In the genomic region with DNA sequence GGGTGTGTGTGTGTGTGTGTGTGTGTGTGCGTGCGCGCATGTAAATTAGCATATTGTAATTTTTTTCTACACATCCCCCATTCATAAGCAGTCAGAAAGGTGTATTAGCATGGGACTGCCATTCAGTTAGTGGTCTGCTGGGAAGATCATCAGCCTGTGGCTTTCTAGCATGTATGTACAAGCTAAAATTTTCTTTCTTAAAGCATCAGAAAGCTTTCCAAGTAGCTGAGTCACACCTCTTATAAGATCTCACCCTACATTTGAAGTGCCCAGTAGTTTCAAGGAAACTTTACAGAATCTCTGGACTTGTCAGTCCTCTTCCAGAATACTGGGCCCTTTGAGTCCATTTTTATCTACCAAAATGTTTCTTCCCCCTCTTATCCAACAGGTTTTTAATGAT, we compare ENCODE assay signal across 22 cellular contexts.
DNase-seq lines count a peak whose midpoint lies in the region; ATAC-seq and TF ChIP-seq lines count a peak whose summit lies in the region.
"Had no signal": no experiment of that assay in that cellular context is flagged by ENCODE, and none has a peak within 500 bp of the region (broad histone marks: within the 10 kb centered on the region; RNA-seq: fewer than 3 reads in every experiment).

No MANE protein-coding gene starts in this region.

- DNase-seq in EH (ENCODE audit: low read depth) (peak; percentile 39), RPMI7951 (ENCODE audit: low read depth) (peak; percentile 13), choroid plexus epithelial cell (ENCODE audit: low read depth) (peak; percentile 52), left lung (no peak), lower leg skin (ENCODE audit: low spot score in 2 of 2) (no peak), NCI-H2029 treated with DMSO at 0.1 percent for 48 hours (lab: John Stamatoyannopoulos, UW) (no peak)
- DNase-seq in activated T-cell treated with anti-CD3 and anti-CD28 coated beads, Interleukin-2, amount 50 U/mL, for 72 hours = no peak
- DNase-seq: activated CD8-positive, alpha-beta T cell treated with anti-CD3 and anti-CD28 coated beads for 36 hours; activated naive CD4-positive, alpha-beta T cell treated with Interleukin-2 at 50 U/mL for 16 hours; activated T-cell treated with anti-CD3 and anti-CD28 coated beads, Interleukin-2, amount 50 U/mL, for 1 hour; CD4-positive, CD25-positive, alpha-beta regulatory T cell; DMS153; midbrain; NCI-H1105 treated with DMSO at 0.1 percent for 48 hours; NCI-H2081 treated with DMSO at 0.1 percent for 48 hours; NCI-H510A treated with DMSO at 0.1 percent for 48 hours; pancreas had no signal

- H3K4me3 ChIP-seq in choroid plexus epithelial cell (ENCODE audit: low read depth, low read length) = no peak overlapping the region
- H3K4me3 ChIP-seq in left lung = no peak overlapping the region
- no peak overlapping the region for H3K4me3 ChIP-seq in lower leg skin (ENCODE audit: low read depth, poor library complexity, severe bottlenecking)
- H3K4me3 ChIP-seq: pancreas, thoracic aorta had no signal

- no peaks in the 10 kb centered on the region for H3K36me3 ChIP-seq in left lung
- H3K36me3 ChIP-seq: pancreas, thoracic aorta had no signal

- peak overlapping the region; percentile 1 to 57 for H3K27ac ChIP-seq in left lung
- H3K27ac ChIP-seq: pancreas, thoracic aorta had no signal

- no peak overlapping the region for H3K4me3 Mint-ChIP-seq in activated T-cell treated with anti-CD3 and anti-CD28 coated beads, Interleukin-2, amount 50 U/mL, for 72 hours
- H3K4me3 Mint-ChIP-seq: activated CD8-positive, alpha-beta T cell treated with anti-CD3 and anti-CD28 coated beads for 36 hours; CD4-positive, CD25-positive, alpha-beta regulatory T cell; natural killer cell treated with Interleukin-12 subunit alpha and Interleukin-12 subunit beta and Interleukin-15 and Interleukin-18, amount 100 ng/mL, for 72 hours; stimulated activated effector memory CD8-positive, alpha-beta T cell treated with anti-CD3 and anti-CD28 coated beads, Interleukin-12 subunit alpha, Interleukin-12 subunit beta, amount 100 ng/mL, for 72 hours had no signal

- H3K4me1 ChIP-seq in left lung = peaks cover 0 to 10% of the 10 kb centered on the region in 2 donors
- H3K4me1 ChIP-seq: pancreas had no signal

- no peak for TF ChIP-seq POLR2A in lower leg skin (IDR thresholded peaks at IDR 0.05)

- H3K27ac Mint-ChIP-seq in activated T-cell treated with anti-CD3 and anti-CD28 coated beads, Interleukin-2, amount 50 U/mL, for 72 hours = no peak overlapping the region
- H3K27ac Mint-ChIP-seq: activated CD8-positive, alpha-beta T cell treated with anti-CD3 and anti-CD28 coated beads for 36 hours; CD4-positive, CD25-positive, alpha-beta regulatory T cell; stimulated activated effector memory CD8-positive, alpha-beta T cell treated with anti-CD3 and anti-CD28 coated beads, Interleukin-12 subunit alpha, Interleukin-12 subunit beta, amount 100 ng/mL, for 72 hours had no signal

- intact Hi-C loops in left lung (cut with DNase I) (no loop called here), lower leg skin (cut with DNase I; ENCODE audit: low total_unique reads) (no loop called here)

- ATAC-seq in left lung (peak; percentile 83), HG03039 (IDR thresholded peaks at IDR 0.05; ENCODE audit: unreplicated experiment) (no peak)
- ATAC-seq in activated T-cell treated with anti-CD3 and anti-CD28 coated beads, Interleukin-2, amount 50 U/mL, for 72 hours (replicated peaks in 1 of 2) = no peak
- ATAC-seq: activated CD8-positive, alpha-beta T cell treated with anti-CD3 and anti-CD28 coated beads for 36 hours; natural killer cell treated with Interleukin-12 subunit alpha and Interleukin-12 subunit beta and Interleukin-15 and Interleukin-18, amount 100 ng/mL, for 72 hours; pancreas; sciatic nerve; stimulated activated effector memory CD8-positive, alpha-beta T cell treated with anti-CD3 and anti-CD28 coated beads, Interleukin-12 subunit alpha, Interleukin-12 subunit beta, amount 100 ng/mL, for 72 hours had no signal

- H3K4me1 Mint-ChIP-seq in activated T-cell treated with anti-CD3 and anti-CD28 coated beads, Interleukin-2, amount 50 U/mL, for 72 hours (ENCODE audit: low read depth) = no peaks in the 10 kb centered on the region
- H3K4me1 Mint-ChIP-seq: stimulated activated effector memory CD8-positive, alpha-beta T cell treated with anti-CD3 and anti-CD28 coated beads, Interleukin-12 subunit alpha, Interleukin-12 subunit beta, amount 100 ng/mL, for 72 hours had no signal

- H3K27me3 ChIP-seq in left lung = no peaks in the 10 kb centered on the region
- H3K27me3 ChIP-seq: pancreas had no signal

- no peaks in the 10 kb centered on the region for H3K9me3 Mint-ChIP-seq in activated T-cell treated with anti-CD3 and anti-CD28 coated beads, Interleukin-2, amount 50 U/mL, for 72 hours
- H3K9me3 Mint-ChIP-seq: activated CD8-positive, alpha-beta T cell treated with anti-CD3 and anti-CD28 coated beads for 36 hours; CD4-positive, CD25-positive, alpha-beta regulatory T cell; natural killer cell treated with Interleukin-12 subunit alpha and Interleukin-12 subunit beta and Interleukin-15 and Interleukin-18, amount 100 ng/mL, for 72 hours; stimulated activated effector memory CD8-positive, alpha-beta T cell treated with anti-CD3 and anti-CD28 coated beads, Interleukin-12 subunit alpha, Interleukin-12 subunit beta, amount 100 ng/mL, for 72 hours had no signal

- H3K9me3 ChIP-seq in left lung = no peaks in the 10 kb centered on the region
- H3K9me3 ChIP-seq: pancreas, thoracic aorta had no signal

- no peak for TF ChIP-seq CTCF in choroid plexus epithelial cell (conservative IDR thresholded peaks at IDR 0.05; ENCODE audit: low read depth, low read length)
- no peak for TF ChIP-seq CTCF in left lung (IDR thresholded peaks at IDR 0.05)
- TF ChIP-seq CTCF in lower leg skin (IDR thresholded peaks at IDR 0.05) = no peak

- 58 to 75% methylated on average over 3 of the region's 3 CpGs for WGBS in lower leg skin, 2 donors

- H3K36me3 Mint-ChIP-seq in activated T-cell treated with anti-CD3 and anti-CD28 coated beads, Interleukin-2, amount 50 U/mL, for 72 hours (ENCODE audit: insufficient read depth in 2 of 2) = no peaks in the 10 kb centered on the region
- H3K36me3 Mint-ChIP-seq: natural killer cell treated with Interleukin-12 subunit alpha and Interleukin-12 subunit beta and Interleukin-15 and Interleukin-18, amount 100 ng/mL, for 72 hours; stimulated activated effector memory CD8-positive, alpha-beta T cell treated with anti-CD3 and anti-CD28 coated beads, Interleukin-12 subunit alpha, Interleukin-12 subunit beta, amount 100 ng/mL, for 72 hours had no signal

- H3K27me3 Mint-ChIP-seq in activated T-cell treated with anti-CD3 and anti-CD28 coated beads, Interleukin-2, amount 50 U/mL, for 72 hours (ENCODE audit: low read depth) = peaks cover 11% of the 10 kb centered on the region
- H3K27me3 Mint-ChIP-seq: activated CD8-positive, alpha-beta T cell treated with anti-CD3 and anti-CD28 coated beads for 36 hours; CD4-positive, CD25-positive, alpha-beta regulatory T cell; natural killer cell treated with Interleukin-12 subunit alpha and Interleukin-12 subunit beta and Interleukin-15 and Interleukin-18, amount 100 ng/mL, for 72 hours had no signal

Comparison
In these comparisons a context has a peak if more than half of its experiments do, and no peak if none do; other contexts are left out.
1. DNase-seq: peak in EH (single experiment), RPMI7951 (single experiment) and choroid plexus epithelial cell (single experiment); none in left lung (0 of 2), lower leg skin (0 of 2), activated T-cell treated with anti-CD3 and anti-CD28 coated beads, Interleukin-2, amount 50 U/mL, for 72 hours (0 of 2) and NCI-H2029 treated with DMSO at 0.1 percent for 48 hours (single experiment).